In genomic region chrX:151713859-151714258, GRCh38 we compare ENCODE assay signal across 1 cellular context.
TF ChIP-seq lines count a peak whose summit lies in the region.

No MANE protein-coding gene starts in this region.

TF ChIP-seq in H1, 55 proteins besides CTCF, POLR2A, EP300 and RAD21 (continued from another document):
- no peak for TF ChIP-seq CHD1 (IDR thresholded peaks at IDR 0.05; ENCODE audit: low read depth, low read length)
